ENCODE assay signal across 8 cellular contexts in the genomic region with DNA sequence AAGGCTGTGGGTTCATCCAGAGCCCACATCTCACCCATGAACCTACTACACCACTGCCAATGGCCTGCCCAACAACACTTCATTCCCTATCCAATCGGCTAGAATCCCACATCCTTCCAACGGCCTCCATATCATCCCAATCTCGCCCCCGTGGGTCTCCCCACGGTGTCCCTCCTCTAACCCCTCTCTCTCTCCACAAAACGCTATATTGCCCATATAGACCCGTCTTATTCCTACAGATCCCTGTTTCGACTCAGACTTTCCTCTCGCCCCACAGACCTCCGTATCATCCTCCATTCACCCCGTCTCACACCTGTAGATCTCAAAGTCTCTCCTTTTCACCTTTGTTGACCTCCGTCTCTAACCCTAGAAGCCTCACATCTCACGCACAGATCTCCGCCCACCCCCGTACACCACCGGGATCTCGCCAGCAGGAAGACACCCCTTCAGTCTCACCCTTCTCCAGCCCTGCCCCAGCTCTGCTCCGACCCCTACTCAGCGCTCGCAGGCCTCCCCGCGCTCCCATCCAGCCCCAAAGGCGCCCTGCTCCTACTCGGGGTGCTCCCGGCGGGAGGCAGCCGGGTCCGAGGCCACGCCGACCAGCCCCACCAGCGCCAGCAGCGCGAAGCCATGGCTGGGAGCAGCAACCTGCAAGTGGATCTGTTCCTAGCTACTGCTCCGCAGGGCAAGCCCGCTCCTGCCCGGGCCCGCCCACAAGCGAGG. TPM values are rescaled to one million over a fixed set of nuclear protein-coding genes. Genes with fewer than 3 reads are reported as not detected.
DNase-seq lines count a peak whose midpoint lies in the region; ATAC-seq, FAIRE-seq and TF ChIP-seq lines count a peak whose summit lies in the region.

A gene with protein sequence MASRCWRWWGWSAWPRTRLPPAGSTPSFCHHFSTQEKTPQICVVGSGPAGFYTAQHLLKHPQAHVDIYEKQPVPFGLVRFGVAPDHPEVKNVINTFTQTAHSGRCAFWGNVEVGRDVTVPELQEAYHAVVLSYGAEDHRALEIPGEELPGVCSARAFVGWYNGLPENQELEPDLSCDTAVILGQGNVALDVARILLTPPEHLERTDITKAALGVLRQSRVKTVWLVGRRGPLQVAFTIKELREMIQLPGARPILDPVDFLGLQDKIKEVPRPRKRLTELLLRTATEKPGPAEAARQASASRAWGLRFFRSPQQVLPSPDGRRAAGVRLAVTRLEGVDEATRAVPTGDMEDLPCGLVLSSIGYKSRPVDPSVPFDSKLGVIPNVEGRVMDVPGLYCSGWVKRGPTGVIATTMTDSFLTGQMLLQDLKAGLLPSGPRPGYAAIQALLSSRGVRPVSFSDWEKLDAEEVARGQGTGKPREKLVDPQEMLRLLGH (minus strand): TSS at position 682 of the 723 bp plus-strand sequence. CDS start 50 bp downstream, at position 632.

- no peaks in the 10 kb centered on the region for H4K20me1 ChIP-seq in BLaER1
- no peaks in the 10 kb centered on the region for H4K20me1 ChIP-seq in GM12878 (ENCODE audit: control insufficient read depth, insufficient read depth)

- no peaks in the 10 kb centered on the region for H3K27me3 ChIP-seq in BLaER1
- H3K27me3 ChIP-seq in GM12878 (replicated peaks in 1 of 2; ENCODE audit: control insufficient read depth in 2 of 2, insufficient read depth in 2 of 2, low read length in 1 of 2): no peaks in the 10 kb centered on the region
- no peaks in the 10 kb centered on the region for H3K27me3 ChIP-seq in vagina

- no peak for TF ChIP-seq RAD21 in GM12878 (IDR thresholded peaks at IDR 0.05; ENCODE audit: insufficient read depth, low read depth, low read length)

- H3K36me3 ChIP-seq in BLaER1 (peaks cover 4% of the 10 kb centered on the region; the same call in 1 of the 2 replicates), GM12878 (ENCODE audit: control insufficient read depth in 2 of 2, insufficient read depth in 2 of 2, low read length in 1 of 2) (no peaks in the 10 kb centered on the region; a peak in 2 of 4 replicates), vagina (peaks cover 0 to 4% of the 10 kb centered on the region in 2 donors)

- POLR2A ChIA-PET in GM12878 (lab: Charles Lee): interaction anchor here (0.6 to 1.9 kb wide), 15 partner anchors 15 to 505 kb away, joined by 3 to 15 read pairs (median 4); a partner anchor contains a TSS

- CTCF ChIA-PET in GM12878 (lab: Yijun Ruan, JAX): interaction anchor here (0.7 to 4.5 kb wide), 15 partner anchors 9 to 1034 kb away, joined by 3 to 40 read pairs (median 4); a partner anchor contains a TSS

- H3K4me1 ChIP-seq in BLaER1: peaks cover 37% of the 10 kb centered on the region
- H3K4me1 ChIP-seq in GM12878 (ENCODE audit: control insufficient read depth, insufficient read depth, low read length): peaks cover 14% of the 10 kb centered on the region
- peaks cover 29% of the 10 kb centered on the region for H3K4me1 ChIP-seq in vagina

- H3K4me3 ChIP-seq in BLaER1 (peak within 1 kb of the TSS; percentile 77), GM12878 (peak within 1 kb of the TSS; percentile 82), vagina (peak within 1 kb of the TSS; percentile 50 to 78)

- H3K27ac ChIP-seq in BLaER1: peak within 1 kb of the TSS; percentile 84
- peak within 1 kb of the TSS; percentile 96 for H3K27ac ChIP-seq in GM12878 (ENCODE audit: control insufficient read depth, insufficient read depth)
- H3K27ac ChIP-seq in vagina: peak within 1 kb of the TSS; percentile 83

- intact Hi-C loops in GM12878 (cut with micrococcal nuclease; ENCODE audit: unreplicated experiment): no loop called here
- intact Hi-C loops in vagina (cut with DNase I): no loop called here

- DNase-seq in HT-29 (ENCODE audit: low spot score) (no peak), GM12878 (ENCODE audit: low read depth, low spot score) (no peak), lung microvascular endothelial cell (ENCODE audit: low read depth in 2 of 2) (no peak), vagina (ENCODE audit: extremely low spot score in 2 of 2) (no peak), amniotic stem cell (lab: John Stamatoyannopoulos, UW) (no peak), D341Med (ENCODE audit: low spot score) (no peak)

- RAD21 ChIA-PET in GM12878 (lab: Charles Lee; ENCODE audit: unreplicated experiment): interaction anchor here (0.8 to 3.2 kb wide), 10 partner anchors 10 to 337 kb away, joined by 3 to 24 read pairs (median 5); a partner anchor contains a TSS

- peak within 1 kb of the TSS; percentile 90 for H3K9ac ChIP-seq in BLaER1
- H3K9ac ChIP-seq in GM12878 (ENCODE audit: control insufficient read depth, insufficient read depth, low read length): peak within 1 kb of the TSS; percentile 94

- TF ChIP-seq EP300 in GM12878 (IDR thresholded peaks at IDR 0.05; ENCODE audit: borderline replicate concordance in 1 of 2, control insufficient read depth in 1 of 2, low read depth in 2 of 2, low read length in 2 of 2): no peak

- TF ChIP-seq CTCF in GM12878 (IDR thresholded peaks at IDR 0.05 in 2 of 3, conservative IDR thresholded peaks at IDR 0.05 in 1 of 3; ENCODE audit: control insufficient read depth in 2 of 3, extremely low read depth in 1 of 3, insufficient read depth in 1 of 3, low read depth in 3 of 3, low read length in 3 of 3) (no peak), vagina (IDR thresholded peaks at IDR 0.05) (no peak)

- ATAC-seq in GM19324 (IDR thresholded peaks at IDR 0.05; ENCODE audit: low FRiP score, unreplicated experiment) (peak; percentile 24), GM12878 (peak; percentile 42)

- under 1% methylated on average over 38 of the region's 38 CpGs for whole genome bisulfite sequencing in GM12878 (ENCODE audit: insufficient coverage, insufficient replicate concordance, low lambda C conversion rate, missing lambda C conversion rate)

- peak within 1 kb of the TSS; percentile 90 for H2AFZ ChIP-seq in GM12878 (ENCODE audit: control insufficient read depth, low read depth, low read length)

- TF ChIP-seq POLR2A in GM12878 (IDR thresholded peaks at IDR 0.05; ENCODE audit: low read depth, low read length) (peak; percentile 84), vagina (IDR thresholded peaks at IDR 0.05) (peak in 1 of 2 donors; percentile 55)

- H3K9me3 ChIP-seq in BLaER1 (no peaks in the 10 kb centered on the region), GM12878 (replicated peaks; ENCODE audit: control insufficient read depth, insufficient read depth, low read length) (no peaks in the 10 kb centered on the region), vagina (no peaks in the 10 kb centered on the region)

- no peak for FAIRE-seq in GM12878 (lab: Jason Lieb, UNC)

- H3K79me2 ChIP-seq in GM12878 (ENCODE audit: control insufficient read depth, insufficient read depth, low read length): peaks cover 16% of the 10 kb centered on the region

- TSS peak; percentile 90 for BruUV-seq in GM12878 (replicated peaks; lab: Mats Ljungman, UMichigan)

- SMC1A ChIA-PET in GM12878 (lab: Charles Lee; ENCODE audit: uncharacterized antibody, unreplicated experiment): interaction anchor here (0.6 to 2.5 kb wide), 6 partner anchors 7 to 126 kb away, joined by 3 to 10 read pairs (median 3); no protein-coding TSS in a partner anchor

- H3K4me2 ChIP-seq in BLaER1: peak within 1 kb of the TSS; percentile 91
- peak within 1 kb of the TSS; percentile 98 for H3K4me2 ChIP-seq in GM12878 (ENCODE audit: control insufficient read depth, insufficient read depth)

- in situ Hi-C loops in GM12878 (cut with MboI): no loop called here

TF ChIP-seq in GM12878, 131 proteins besides CTCF, POLR2A, EP300 and RAD21 (continues in another document):
- TF ChIP-seq TAF1 (IDR thresholded peaks at IDR 0.05; ENCODE audit: borderline replicate concordance, low read depth, low read length) (peak; percentile 82), EGR1 (IDR thresholded peaks at IDR 0.05; ENCODE audit: borderline replicate concordance in 1 of 2, low read depth in 2 of 2, low read length in 2 of 2) (peak in 1 of 2 experiments; percentile 34; a peak in 1 of 3 replicates), POLR2AphosphoS5 (IDR thresholded peaks at IDR 0.05; ENCODE audit: low read length) (0 out of 2 replicates have a peak, but pooled peaks have one; percentile 26), BACH1 (IDR thresholded peaks at IDR 0.05; ENCODE audit: borderline replicate concordance) (peak; percentile 85)

RNA-seq across cellular contexts. Expression of the gene that starts here (rescaled TPM):
- total RNA-seq in HT-29 (2014; rRNA removed; shearing (Covaris generic)): 32.2 and 38.4 TPM in 2 replicates
- total RNA-seq in GM12878 (2013; cell fraction: nucleolus; rRNA removed): 14.6 and 17.3 TPM in 2 replicates
- total RNA-seq in GM12878 (2014; rRNA removed) (54.4 and 58.5 TPM in 2 replicates), GM12878 (2014; rRNA removed; fragmentation: Illumina TruSeq; extraction: Trizol) (19.8 and 21.1 TPM in 2 replicates), GM12878 (2021) (62.0 and 66.2 TPM in 2 replicates), lung microvascular endothelial cell (12.9 and 41.2 TPM in 2 replicates), vagina (16.0 TPM)
- 9.4 TPM for polyA plus RNA-seq in GM12878 (2011; ENCODE audit: low read depth)
- polyA plus RNA-seq in GM12878 (2011; rRNA removed) (21.1 and 42.9 TPM in 2 replicates), GM12878 (2014; fragmentation: Illumina TruSeq; extraction: Trizol) (1.4 and 8.6 TPM in 2 replicates), GM12878 (2014; fragmentation: Nextera tagmentation; extraction: Ambion mirVana) (1 to 10 TPM in 1 of 2 experiments, under 1 TPM in 1; 0.85 to 5.4 TPM), GM12878 (2014; rRNA removed) (53.4 and 65.5 TPM in 2 replicates), GM12878 (2016; fragmentation: Nextera tagmentation; extraction: Ambion mirVana) (100 to 1,000 TPM; 140 to 162 TPM)
- 81.8 and 104 TPM in 2 replicates for polyA plus RNA-seq in GM12878 (2011; cell fraction: cytosol; rRNA removed)
- 100 and 130 TPM in 2 replicates for polyA plus RNA-seq in GM12878 (2011; cell fraction: nucleus; rRNA removed)
- 36.5 and 39.1 TPM in 2 replicates for polyA plus RNA-seq in GM12878 (2012)
- 16.3 and 39.7 TPM in 2 replicates for polyA minus RNA-seq in GM12878 (2011; rRNA and poly(A)+ RNA removed)
- polyA minus RNA-seq in GM12878 (2011; cell fraction: cytosol; rRNA and poly(A)+ RNA removed): 17.4 and 26.4 TPM in 2 replicates
- 17.3 and 25.6 TPM in 2 replicates for polyA minus RNA-seq in GM12878 (2011; cell fraction: nucleus; rRNA and poly(A)+ RNA removed)
